Comparison of ENCODE assay signal across 32 cellular contexts in genomic region chr4:73345399-73345975, GRCh38. TPM values are rescaled to one million over a fixed set of nuclear protein-coding genes. Genes with fewer than 3 reads are reported as not detected.
DNase-seq lines count a peak whose midpoint lies in the region; ATAC-seq and TF ChIP-seq lines count a peak whose summit lies in the region.
"Had no signal": no experiment of that assay in that cellular context is flagged by ENCODE, and none has a peak within 500 bp of the region (broad histone marks: within the 10 kb centered on the region; RNA-seq: fewer than 3 reads in every experiment).

No MANE protein-coding gene starts in this region.

- H3K36me3 Mint-ChIP-seq in Calu3 (ENCODE audit: insufficient read depth, unreplicated experiment) (no peaks in the 10 kb centered on the region), nephron (ENCODE audit: low read depth) (no peaks in the 10 kb centered on the region)
- H3K36me3 Mint-ChIP-seq: activated naive CD8-positive, alpha-beta T cell treated with anti-CD3 and anti-CD28 coated beads, Interleukin-2, amount 10 ng/mL, durations not matched to agents 7 days and 5 days had no signal

- no peaks in the 10 kb centered on the region for H3K4me1 ChIP-seq in PC-3 (ENCODE audit: insufficient read depth, low read length)
- H3K4me1 ChIP-seq: SJSA1, suprapubic skin, upper lobe of right lung had no signal

- H3K36me3 ChIP-seq in PC-3 (ENCODE audit: low read depth, low read length) = no peaks in the 10 kb centered on the region
- no peaks in the 10 kb centered on the region for H3K36me3 ChIP-seq in kidney epithelial cell (ENCODE audit: control insufficient read depth, insufficient read depth, low read length)
- H3K36me3 ChIP-seq: SJSA1, suprapubic skin, upper lobe of right lung had no signal

- intact Hi-C loops in Calu3 (cut with micrococcal nuclease; ENCODE audit: unreplicated experiment) = no loop called here
- intact Hi-C loops in PC-3 (cut with micrococcal nuclease) = no loop called here

- ATAC-seq in PC-3 = no peak
- ATAC-seq in HG03354 (IDR thresholded peaks at IDR 0.05; ENCODE audit: poor library complexity, severe bottlenecking, unreplicated experiment) = no peak
- ATAC-seq in GM18907 (IDR thresholded peaks at IDR 0.05; ENCODE audit: unreplicated experiment) = no peak
- no peak for ATAC-seq in HG03097 (IDR thresholded peaks at IDR 0.05; ENCODE audit: low FRiP score, unreplicated experiment)
- ATAC-seq: upper lobe of right lung had no signal

- H3K9me2 ChIP-seq in PC-3 (replicated peaks; ENCODE audit: low read length) = no peaks in the 10 kb centered on the region

- H3K9ac ChIP-seq in PC-3 (ENCODE audit: low read length) = no peak overlapping the region

- no peak for TF ChIP-seq CTCF in Calu3 (IDR thresholded peaks at IDR 0.05; ENCODE audit: unreplicated experiment)
- no peak for TF ChIP-seq CTCF in PC-3 (conservative IDR thresholded peaks at IDR 0.05; ENCODE audit: low read depth, low read length)
- no peak for TF ChIP-seq CTCF in kidney epithelial cell (IDR thresholded peaks at IDR 0.05; ENCODE audit: insufficient read depth, low read length, poor library complexity, severe bottlenecking)
- no peak for TF ChIP-seq CTCF in nephron (IDR thresholded peaks at IDR 0.05; ENCODE audit: unreplicated experiment in 3 of 3)

- H3K79me2 ChIP-seq in PC-3 (ENCODE audit: low read length) = no peaks in the 10 kb centered on the region

- H3K4me3 Mint-ChIP-seq in Calu3 (ENCODE audit: low read depth, unreplicated experiment) (no peak overlapping the region), nephron (no peak overlapping the region)
- H3K4me3 Mint-ChIP-seq: activated B cell treated with CpG ODN at 0.5 μM for 24 hours; activated CD4-positive, alpha-beta T cell treated with anti-CD3 and anti-CD28 coated beads, Interleukin-2, amount 10 ng/mL, durations not matched to agents 7 days and 5 days; activated naive CD8-positive, alpha-beta T cell treated with anti-CD3 and anti-CD28 coated beads, Interleukin-2, amount 10 ng/mL, durations not matched to agents 7 days and 5 days; dendritic cell treated with granulocyte-macrophage colony-stimulating factor and Interleukin-4, amounts not matched to agents 40 ng/mL and 50 ng/mL, for 4 days had no signal

- no peaks in the 10 kb centered on the region for H3K9me3 ChIP-seq in PC-3 (ENCODE audit: low read length)
- H3K9me3 ChIP-seq: SJSA1, suprapubic skin, upper lobe of right lung had no signal

- CTCF ChIA-PET in Calu3 (lab: Charles Lee) (interaction anchor here (2.7 kb wide), 1 partner anchor 100 kb away, joined by 9 read pairs; no protein-coding TSS in a partner anchor), PC-3 (lab: Charles Lee) (no interaction called here)

- H3F3A ChIP-seq in PC-3 (ENCODE audit: low read length, unreplicated experiment) = no peaks in the 10 kb centered on the region

- BruUV-seq in Calu3 (replicated peaks; lab: Mats Ljungman, UMichigan) (no TSS peak), PC-3 (replicated peaks; lab: Mats Ljungman, UMichigan) (no TSS peak)

- POLR2A ChIA-PET in PC-3 (lab: Charles Lee; ENCODE audit: unreplicated experiment) = interaction anchor here (0.6 kb wide), 1 partner anchor 263 kb away, joined by 4 read pairs; no protein-coding TSS in a partner anchor

- H3K9me3 Mint-ChIP-seq in Calu3 (ENCODE audit: low read depth, unreplicated experiment) (no peaks in the 10 kb centered on the region), nephron (no peaks in the 10 kb centered on the region)
- H3K9me3 Mint-ChIP-seq: activated B cell treated with CpG ODN at 0.5 μM for 24 hours; activated CD4-positive, alpha-beta T cell treated with anti-CD3 and anti-CD28 coated beads, Interleukin-2, amount 10 ng/mL, durations not matched to agents 7 days and 5 days; dendritic cell treated with granulocyte-macrophage colony-stimulating factor and Interleukin-4, amounts not matched to agents 40 ng/mL and 50 ng/mL, for 4 days had no signal

- H3K27me3 ChIP-seq in PC-3 (ENCODE audit: low read length) (peaks cover 25% of the 10 kb centered on the region), kidney epithelial cell (ENCODE audit: control insufficient read depth, insufficient read depth, low read length) (no peaks in the 10 kb centered on the region)
- H3K27me3 ChIP-seq: suprapubic skin, upper lobe of right lung had no signal

- H4K20me1 ChIP-seq in PC-3 (ENCODE audit: low read length) = no peaks in the 10 kb centered on the region

- H3K27ac ChIP-seq in PC-3 (ENCODE audit: low read length) = no peak overlapping the region
- H3K27ac ChIP-seq: C4-2B, SJSA1, skin epidermis, suprapubic skin, upper lobe of right lung had no signal

- no peak overlapping the region for H3K4me3 ChIP-seq in PC-3 (ENCODE audit: low read length)
- H3K4me3 ChIP-seq in kidney epithelial cell (ENCODE audit: low read depth, low read length) = no peak overlapping the region
- H3K4me3 ChIP-seq: SJSA1, skin epidermis, suprapubic skin, upper lobe of right lung had no signal

- H3K27me3 Mint-ChIP-seq in Calu3 (ENCODE audit: unreplicated experiment) = no peaks in the 10 kb centered on the region
- H3K27me3 Mint-ChIP-seq in nephron (ENCODE audit: low read depth) = no peaks in the 10 kb centered on the region
- H3K27me3 Mint-ChIP-seq: activated naive CD8-positive, alpha-beta T cell treated with anti-CD3 and anti-CD28 coated beads, Interleukin-2, amount 10 ng/mL, durations not matched to agents 7 days and 5 days; dendritic cell treated with granulocyte-macrophage colony-stimulating factor and Interleukin-4, amounts not matched to agents 40 ng/mL and 50 ng/mL, for 4 days had no signal

- peak overlapping the region; percentile 1 for H3K27ac Mint-ChIP-seq in Calu3 (ENCODE audit: unreplicated experiment)
- H3K27ac Mint-ChIP-seq in nephron = peak overlapping the region; percentile 69 to 84 (median 72)
- H3K27ac Mint-ChIP-seq: activated B cell treated with CpG ODN at 0.5 μM for 24 hours; activated CD4-positive, alpha-beta T cell treated with anti-CD3 and anti-CD28 coated beads, Interleukin-2, amount 10 ng/mL, durations not matched to agents 7 days and 5 days; activated naive CD8-positive, alpha-beta T cell treated with anti-CD3 and anti-CD28 coated beads, Interleukin-2, amount 10 ng/mL, durations not matched to agents 7 days and 5 days; dendritic cell treated with granulocyte-macrophage colony-stimulating factor and Interleukin-4, amounts not matched to agents 40 ng/mL and 50 ng/mL, for 4 days had no signal

- H3K4me1 Mint-ChIP-seq in Calu3 (ENCODE audit: low read depth, unreplicated experiment) (peaks cover 14% of the 10 kb centered on the region), nephron (peaks cover 4% of the 10 kb centered on the region)
- H3K4me1 Mint-ChIP-seq: activated B cell treated with CpG ODN at 0.5 μM for 24 hours; activated CD4-positive, alpha-beta T cell treated with anti-CD3 and anti-CD28 coated beads, Interleukin-2, amount 10 ng/mL, durations not matched to agents 7 days and 5 days; activated naive CD8-positive, alpha-beta T cell treated with anti-CD3 and anti-CD28 coated beads, Interleukin-2, amount 10 ng/mL, durations not matched to agents 7 days and 5 days had no signal

- H3K4me2 ChIP-seq in PC-3 (ENCODE audit: low read length) = no peak overlapping the region

- DNase-seq in Calu3 (no peak), PC-3 (peak; percentile 4), kidney epithelial cell (ENCODE audit: low read depth) (peak; percentile 50), DMS114 treated with DMSO at 0.1 percent for 48 hours (lab: John Stamatoyannopoulos, UW; ENCODE audit: unreplicated experiment) (no peak)
- DNase-seq: activated B cell treated with CpG ODN at 0.5 μM for 24 hours; activated CD4-positive, alpha-beta T cell treated with anti-CD3 and anti-CD28 coated beads, Interleukin-2, amount 10 ng/mL, durations not matched to agents 7 days and 5 days; activated gamma-delta T cell; activated naive CD8-positive, alpha-beta T cell treated with anti-CD3 and anti-CD28 coated beads, Interleukin-2, amount 10 ng/mL, durations not matched to agents 7 days and 5 days; central memory CD4-positive, alpha-beta T cell; COR-L47; head of caudate nucleus; Kasumi-1; NCI-H146; NCI-H2107; NCI-H446 treated with DMSO at 0.1 percent for 48 hours; NCI-H774; retina; RPMI8226; stimulated activated naive CD4-positive, alpha-beta T cell; upper lobe of right lung had no signal

- H2AFZ ChIP-seq in PC-3 (ENCODE audit: low read length) = no peak overlapping the region

RNA-seq across cellular contexts. Expression of gene ALB, which starts 58.6 kb away (rescaled TPM):
- not detected in 2 replicates for total RNA-seq in Calu3 (2022)
- total RNA-seq in PC-3 (2014; rRNA removed) = 0.22 TPM in 1 of 2 replicates, not detected in the other
- total RNA-seq in kidney epithelial cell = not detected in 2 replicates
- total RNA-seq: activated B cell treated with CpG ODN at 0.5 μM for 24 hours; activated CD4-positive, alpha-beta T cell treated with anti-CD3 and anti-CD28 coated beads, Interleukin-2, amount 10 ng/mL, durations not matched to agents 7 days and 5 days; activated CD8-positive, alpha-beta memory T cell treated with anti-CD3 and anti-CD28 coated beads for 36 hours; activated naive CD8-positive, alpha-beta T cell treated with anti-CD3 and anti-CD28 coated beads, Interleukin-2, amount 10 ng/mL, durations not matched to agents 7 days and 5 days; Daoy; osteocyte; SJSA1 had no signal

Comparison
In these comparisons a context has a peak if more than half of its experiments do, and no peak if none do; other contexts are left out.
1. DNase-seq: peak in PC-3 (single experiment) and kidney epithelial cell (single experiment); none in Calu3 (single experiment) and DMS114 treated with DMSO at 0.1 percent for 48 hours (single experiment).